ENCODE assay signal across 20 cellular contexts in the genomic region with DNA sequence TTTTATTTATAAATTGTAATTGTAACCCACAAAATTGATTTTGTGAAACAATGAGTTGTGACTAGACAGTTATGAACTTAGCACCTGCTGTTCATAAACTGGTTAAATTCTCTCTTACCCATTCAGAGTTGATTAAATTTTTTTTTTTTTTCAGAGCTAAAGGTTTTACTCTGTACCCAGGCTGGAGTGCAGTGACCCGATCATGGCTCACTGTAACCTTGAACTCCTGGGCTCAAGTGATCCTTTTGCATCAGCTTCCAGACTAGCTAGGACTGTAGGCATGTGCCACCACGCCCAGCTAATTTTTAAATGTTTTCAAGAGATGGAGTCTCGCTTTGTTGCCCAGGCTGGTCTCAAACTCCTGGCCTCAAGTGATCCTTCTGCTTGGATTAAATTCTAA. TPM values are rescaled to one million over a fixed set of nuclear protein-coding genes. Genes with fewer than 3 reads are reported as not detected.
DNase-seq lines count a peak whose midpoint lies in the region; ATAC-seq and TF ChIP-seq lines count a peak whose summit lies in the region.
"Had no signal": no experiment of that assay in that cellular context is flagged by ENCODE, and none has a peak within 500 bp of the region (broad histone marks: within the 10 kb centered on the region; RNA-seq: fewer than 3 reads in every experiment).

No MANE protein-coding gene starts in this region.

- H3K36me3 ChIP-seq in BLaER1 (peaks cover 17% of the 10 kb centered on the region; the same call in 1 of the 2 replicates), PC-9 (ENCODE audit: low read depth) (no peaks in the 10 kb centered on the region), hepatocyte (replicated peaks; ENCODE audit: insufficient read depth, low read depth) (no peaks in the 10 kb centered on the region)

- H3K4me3 ChIP-seq in BLaER1: no peak overlapping the region
- H3K4me3 ChIP-seq in PC-9: no peak overlapping the region
- no peak overlapping the region for H3K4me3 ChIP-seq in hepatocyte

- H3K4me1 Mint-ChIP-seq in natural killer cell: peaks cover 17 to 32% of the 10 kb centered on the region in 2 donors

- H4K20me1 ChIP-seq in BLaER1 (no peaks in the 10 kb centered on the region), PC-9 (ENCODE audit: insufficient read depth) (no peaks in the 10 kb centered on the region), hepatocyte (ENCODE audit: insufficient read depth, poor library complexity, severe bottlenecking) (peaks cover 2% of the 10 kb centered on the region)

- H3K27ac Mint-ChIP-seq in natural killer cell: no peak overlapping the region
- H3K27ac Mint-ChIP-seq: CD14-positive monocyte had no signal

- intact Hi-C loops in PC-9 (cut with micrococcal nuclease; ENCODE audit: unreplicated experiment): loop anchor here (5.0 kb wide), 1 partner anchor 467 kb away; a partner anchor contains a TSS
- intact Hi-C loops in natural killer cell (cut with micrococcal nuclease): no loop called here

- no peak for ATAC-seq in natural killer cell

- 92% methylated on average over 3 of the region's 3 CpGs for WGBS in hepatocyte (ENCODE audit: low lambda C conversion rate, missing lambda C conversion rate)

- H3F3A ChIP-seq in PC-9 (ENCODE audit: insufficient read depth, low read depth): no peaks in the 10 kb centered on the region

- POLR2A ChIA-PET in PC-9 (lab: Charles Lee; ENCODE audit: unreplicated experiment): interaction anchor here (0.6 kb wide), 1 partner anchor 1281 kb away, joined by 4 read pairs; no protein-coding TSS in a partner anchor

- H3K4me3 Mint-ChIP-seq in natural killer cell: peak overlapping the region; percentile 99
- H3K4me3 Mint-ChIP-seq: CD14-positive monocyte had no signal

- BruUV-seq in PC-9 (replicated peaks; lab: Mats Ljungman, UMichigan): no TSS peak

- CTCF ChIA-PET in PC-9 (lab: Charles Lee): interaction anchor here (0.6 kb wide), 1 partner anchor 2000 kb away, joined by 4 read pairs; no protein-coding TSS in a partner anchor

- no peak overlapping the region for H3K27ac ChIP-seq in BLaER1
- H3K27ac ChIP-seq in PC-9: no peak overlapping the region
- H3K27ac ChIP-seq in hepatocyte: peak overlapping the region; percentile 98
- H3K27ac ChIP-seq: HL-60 had no signal

- no peak for DNase-seq in PC-9
- no peak for DNase-seq in hepatocyte (ENCODE audit: low spot score)
- no peak for DNase-seq in natural killer cell
- DNase-seq in RPMI8226: no peak
- no peak for DNase-seq in amygdala (lab: John Stamatoyannopoulos, UW)
- no peak for DNase-seq in SK-N-DZ (ENCODE audit: low spot score)
- no peak for DNase-seq in DMS114 treated with DMSO at 0.1 percent for 48 hours (lab: John Stamatoyannopoulos, UW; ENCODE audit: unreplicated experiment)
- DNase-seq: 8988T, COR-L47, DMS53, KG1, MM.1S, NCI-H1105, NCI-H187, NCI-H2171, NCI-H774, SHP77 treated with DMSO at 0.1 percent for 48 hours had no signal

- peaks cover 24% of the 10 kb centered on the region for H3K9me3 ChIP-seq in BLaER1
- no peaks in the 10 kb centered on the region for H3K9me3 ChIP-seq in PC-9 (ENCODE audit: insufficient read depth, low read depth)
- H3K9me3 ChIP-seq in hepatocyte (ENCODE audit: low read depth): no peaks in the 10 kb centered on the region

- H3K79me2 ChIP-seq in PC-9 (ENCODE audit: low read depth) (peaks cover 12% of the 10 kb centered on the region; the same call in 1 of the 2 replicates), hepatocyte (peaks cover 59% of the 10 kb centered on the region)

- H3K36me3 Mint-ChIP-seq in natural killer cell: peaks cover 8% of the 10 kb centered on the region

- H3K27me3 ChIP-seq in BLaER1: no peaks in the 10 kb centered on the region
- no peaks in the 10 kb centered on the region for H3K27me3 ChIP-seq in PC-9 (ENCODE audit: insufficient read depth, low read depth)
- H3K27me3 ChIP-seq in hepatocyte: no peaks in the 10 kb centered on the region

- H2AFZ ChIP-seq in PC-9 (no peak overlapping the region), hepatocyte (no peak overlapping the region)

- H3K27me3 Mint-ChIP-seq in natural killer cell (ENCODE audit: low read depth in 2 of 2): peaks cover 8 to 10% of the 10 kb centered on the region in 2 donors

- no peak for TF ChIP-seq CTCF in PC-9 (conservative IDR thresholded peaks at IDR 0.05)
- TF ChIP-seq CTCF in hepatocyte (IDR thresholded peaks at IDR 0.05; ENCODE audit: poor library complexity): no peak
- TF ChIP-seq CTCF in natural killer cell (IDR thresholded peaks at IDR 0.05): no peak

- H3K9ac ChIP-seq in BLaER1: no peak overlapping the region

- H3K4me2 ChIP-seq in BLaER1 (peak overlapping the region; percentile 76; the same call in 1 of the 2 replicates), PC-9 (peak overlapping the region; percentile 89; the same call in 1 of the 2 replicates), hepatocyte (peak overlapping the region; percentile 80)

- no peaks in the 10 kb centered on the region for H3K9me2 ChIP-seq in PC-9 (ENCODE audit: insufficient read depth)
- no peaks in the 10 kb centered on the region for H3K9me2 ChIP-seq in hepatocyte (replicated peaks; ENCODE audit: insufficient read depth)

- H3K4me1 ChIP-seq in BLaER1 (peaks cover 23% of the 10 kb centered on the region), PC-9 (replicated peaks; ENCODE audit: insufficient read depth) (peaks cover 9% of the 10 kb centered on the region), hepatocyte (ENCODE audit: insufficient read depth) (peaks cover 15% of the 10 kb centered on the region)

- H3K9me3 Mint-ChIP-seq in natural killer cell: no peaks in the 10 kb centered on the region

RNA-seq across cellular contexts. Expression of a gene that starts 1.9 kb away (rescaled TPM):
- total RNA-seq in PC-9 (2021) (148 and 226 TPM in 2 replicates), hepatocyte (236 and 281 TPM in 2 replicates), natural killer cell (10 to 100 TPM; 38.2 to 76.9 (median 51.9) TPM)
- 155 and 208 TPM in 2 replicates for polyA plus RNA-seq in hepatocyte
- 155 and 206 TPM in 2 replicates for polyA plus RNA-seq in SK-N-DZ (2014; cell fraction: cytosol; rRNA removed)
- 157 and 318 TPM in 2 replicates for polyA plus RNA-seq in SK-N-DZ (2014; cell fraction: nucleus; rRNA removed)
